ENCODE assay signal across 26 cellular contexts in genomic region chr10:102702742-102703141, GRCh38. TPM values are rescaled to one million over a fixed set of nuclear protein-coding genes. Genes with fewer than 3 reads are reported as not detected.
DNase-seq lines count a peak whose midpoint lies in the region; ATAC-seq, FAIRE-seq and TF ChIP-seq lines count a peak whose summit lies in the region.
"Had no signal": no experiment of that assay in that cellular context is flagged by ENCODE, and none has a peak within 500 bp of the region (broad histone marks: within the 10 kb centered on the region; RNA-seq: fewer than 3 reads in every experiment).

No MANE protein-coding gene starts in this region.

- H3K4me1 ChIP-seq in HEK293 (ENCODE audit: control insufficient read depth, insufficient read depth, low read length), result no peaks in the 10 kb centered on the region
- peaks cover 13% of the 10 kb centered on the region for H3K4me1 ChIP-seq in astrocyte (ENCODE audit: insufficient read depth, low read length)
- no peaks in the 10 kb centered on the region for H3K4me1 ChIP-seq in esophagus muscularis mucosa

- peak; percentile 65 for ATAC-seq in activated CD8-positive, alpha-beta T cell treated with anti-CD3 and anti-CD28 coated beads for 36 hours
- ATAC-seq in activated CD8-positive, alpha-beta T cell treated with anti-CD3 and anti-CD28 coated beads, Interleukin-2, amount 10 ng/mL, durations not matched to agents 7 days and 5 days, result no peak
- peak; percentile 75 for ATAC-seq in stimulated activated effector memory CD8-positive, alpha-beta T cell treated with anti-CD3 and anti-CD28 coated beads, Interleukin-12 subunit alpha, Interleukin-12 subunit beta, amount 100 ng/mL, for 72 hours
- ATAC-seq in GM21515 (IDR thresholded peaks at IDR 0.05; ENCODE audit: unreplicated experiment), result no peak
- ATAC-seq: GM23338, Right ventricle myocardium inferior had no signal

- intact Hi-C loops in activated CD8-positive, alpha-beta T cell treated with anti-CD3 and anti-CD28 coated beads for 36 hours (cut with micrococcal nuclease), result no loop called here
- intact Hi-C loops in esophagus muscularis mucosa (cut with DNase I), result no loop called here

- H3K9ac ChIP-seq in astrocyte (ENCODE audit: low read length), result no peak overlapping the region
- H3K9ac ChIP-seq: KMS-11 had no signal

- CTCF ChIA-PET in activated CD8-positive, alpha-beta T cell treated with anti-CD3 and anti-CD28 coated beads for 36 hours (lab: Charles Lee), result interaction anchor here (1.7 kb wide), 1 partner anchor 27 kb away, joined by 6 read pairs; no protein-coding TSS in a partner anchor
- CTCF ChIA-PET in activated CD8-positive, alpha-beta T cell treated with anti-CD3 and anti-CD28 coated beads, Interleukin-2, amount 10 ng/mL, durations not matched to agents 7 days and 5 days (lab: Charles Lee), result no interaction called here
- CTCF ChIA-PET in HEK293 (lab: Yijun Ruan, JAX), result interaction anchor here (4.3 kb wide), 1 partner anchor 24 kb away, joined by 19 read pairs; no protein-coding TSS in a partner anchor

- peaks cover 26% of the 10 kb centered on the region for H3K4me1 Mint-ChIP-seq in activated CD8-positive, alpha-beta T cell treated with anti-CD3 and anti-CD28 coated beads for 36 hours (ENCODE audit: low read depth)
- H3K4me1 Mint-ChIP-seq in activated CD8-positive, alpha-beta T cell treated with anti-CD3 and anti-CD28 coated beads, Interleukin-2, amount 10 ng/mL, durations not matched to agents 7 days and 5 days (ENCODE audit: low read depth), result peaks cover 11% of the 10 kb centered on the region
- H3K4me1 Mint-ChIP-seq in astrocyte (ENCODE audit: low read depth, unreplicated experiment), result peaks cover 32% of the 10 kb centered on the region
- H3K4me1 Mint-ChIP-seq in stimulated activated effector memory CD8-positive, alpha-beta T cell treated with anti-CD3 and anti-CD28 coated beads, Interleukin-12 subunit alpha, Interleukin-12 subunit beta, amount 100 ng/mL, for 72 hours, result peaks cover 21% of the 10 kb centered on the region
- H3K4me1 Mint-ChIP-seq: GM23338 had no signal

- no peak for TF ChIP-seq EP300 in esophagus muscularis mucosa (IDR thresholded peaks at IDR 0.05)

- H3K4me3 ChIP-seq in HEK293 (ENCODE audit: low read depth, low read length), result no peak overlapping the region
- no peak overlapping the region for H3K4me3 ChIP-seq in astrocyte (ENCODE audit: insufficient read depth, low read depth, low read length)
- H3K4me3 ChIP-seq in esophagus muscularis mucosa, result no peak overlapping the region
- H3K4me3 ChIP-seq: GM23338, SJSA1 had no signal

- WGBS in esophagus muscularis mucosa, result 78% methylated on average over 2 of the region's 2 CpGs

- POLR2A ChIA-PET in activated CD8-positive, alpha-beta T cell treated with anti-CD3 and anti-CD28 coated beads for 36 hours (lab: Charles Lee), result no interaction called here
- POLR2A ChIA-PET in activated CD8-positive, alpha-beta T cell treated with anti-CD3 and anti-CD28 coated beads, Interleukin-2, amount 10 ng/mL, durations not matched to agents 7 days and 5 days (lab: Charles Lee), result no interaction called here
- POLR2A ChIA-PET in HEK293 (lab: Yijun Ruan, JAX), result interaction anchor here (0.7 kb wide), 1 partner anchor 177 kb away, joined by 3 read pairs; no protein-coding TSS in a partner anchor

- no peak overlapping the region for H3K27ac Mint-ChIP-seq in activated CD8-positive, alpha-beta T cell treated with anti-CD3 and anti-CD28 coated beads for 36 hours
- H3K27ac Mint-ChIP-seq in activated CD8-positive, alpha-beta T cell treated with anti-CD3 and anti-CD28 coated beads, Interleukin-2, amount 10 ng/mL, durations not matched to agents 7 days and 5 days, result no peak overlapping the region
- peak overlapping the region; percentile 66 for H3K27ac Mint-ChIP-seq in astrocyte (ENCODE audit: unreplicated experiment)
- H3K27ac Mint-ChIP-seq in stimulated activated effector memory CD8-positive, alpha-beta T cell treated with anti-CD3 and anti-CD28 coated beads, Interleukin-12 subunit alpha, Interleukin-12 subunit beta, amount 100 ng/mL, for 72 hours, result no peak overlapping the region
- H3K27ac Mint-ChIP-seq: GM23338 had no signal

- H3K36me3 ChIP-seq in HEK293 (ENCODE audit: control insufficient read depth in 2 of 2, insufficient read depth in 1 of 2, low read length in 2 of 2) (peaks cover 8 to 22% of the 10 kb centered on the region in 2 experiments; a peak in 2 of 3 replicates), astrocyte (ENCODE audit: insufficient read depth, low read length) (peaks cover 5% of the 10 kb centered on the region), esophagus muscularis mucosa (peaks cover 9 to 33% (median 15%) of the 10 kb centered on the region in 4 donors)

- FAIRE-seq in astrocyte (lab: Jason Lieb, UNC), result no peak
- FAIRE-seq: GM12892, HTR-8/SVneo had no signal

- no peak overlapping the region for H3K4me2 ChIP-seq in astrocyte (ENCODE audit: low read length)
- H3K4me2 ChIP-seq: GM23338, KMS-11 had no signal

- H3K27ac ChIP-seq in HEK293 (ENCODE audit: extremely low read depth, low read depth, low read length), result no peak overlapping the region
- H3K27ac ChIP-seq in astrocyte (ENCODE audit: low read depth, low read length), result no peak overlapping the region
- H3K27ac ChIP-seq in esophagus muscularis mucosa (replicated peaks in 1 of 4), result no peak overlapping the region
- H3K27ac ChIP-seq: C4-2B, KMS-11, SJSA1 had no signal

- TF ChIP-seq CTCF in activated CD8-positive, alpha-beta T cell treated with anti-CD3 and anti-CD28 coated beads for 36 hours (IDR thresholded peaks at IDR 0.05), result no peak
- TF ChIP-seq CTCF in HEK293 (tag by site-specific recombination; IDR thresholded peaks at IDR 0.05), result no peak
- no peak for TF ChIP-seq CTCF in astrocyte (IDR thresholded peaks at IDR 0.05; ENCODE audit: insufficient read depth, low read depth, low read length)
- TF ChIP-seq CTCF in esophagus muscularis mucosa (IDR thresholded peaks at IDR 0.05), result no peak

- no peak overlapping the region for H3K4me3 Mint-ChIP-seq in activated CD8-positive, alpha-beta T cell treated with anti-CD3 and anti-CD28 coated beads for 36 hours
- no peak overlapping the region for H3K4me3 Mint-ChIP-seq in activated CD8-positive, alpha-beta T cell treated with anti-CD3 and anti-CD28 coated beads, Interleukin-2, amount 10 ng/mL, durations not matched to agents 7 days and 5 days
- H3K4me3 Mint-ChIP-seq in astrocyte (ENCODE audit: unreplicated experiment), result peak overlapping the region; percentile 34
- H3K4me3 Mint-ChIP-seq in stimulated activated effector memory CD8-positive, alpha-beta T cell treated with anti-CD3 and anti-CD28 coated beads, Interleukin-12 subunit alpha, Interleukin-12 subunit beta, amount 100 ng/mL, for 72 hours, result no peak overlapping the region
- H3K4me3 Mint-ChIP-seq: CD8-positive, alpha-beta memory T cell; GM23338 had no signal

- H3K27me3 ChIP-seq in astrocyte (ENCODE audit: insufficient read depth, low read length), result no peaks in the 10 kb centered on the region
- no peaks in the 10 kb centered on the region for H3K27me3 ChIP-seq in esophagus muscularis mucosa
- H3K27me3 ChIP-seq: SJSA1 had no signal

- DNase-seq in activated CD8-positive, alpha-beta T cell treated with anti-CD3 and anti-CD28 coated beads for 36 hours, result peak; percentile 24
- no peak for DNase-seq in activated CD8-positive, alpha-beta T cell treated with anti-CD3 and anti-CD28 coated beads, Interleukin-2, amount 10 ng/mL, durations not matched to agents 7 days and 5 days
- peak; percentile 62 for DNase-seq in astrocyte (ENCODE audit: low read depth)
- DNase-seq in stimulated activated effector memory CD8-positive, alpha-beta T cell treated with anti-CD3 and anti-CD28 coated beads, Interleukin-12 subunit alpha, Interleukin-12 subunit beta, amount 100 ng/mL, for 72 hours (ENCODE audit: low spot score in 2 of 2), result no peak
- DNase-seq in inferior parietal cortex (ENCODE audit: extremely low spot score), result no peak
- no peak for DNase-seq in esophagus muscularis mucosa (ENCODE audit: extremely low spot score)
- DNase-seq: Calu3; CD8-positive, alpha-beta memory T cell; DMS153; HCEC 1CT; MV-4-11; NCI-H1694; NCI-H2081; NCI-H2171 treated with DMSO at 0.1 percent for 48 hours; NCI-H446 treated with DMSO at 0.1 percent for 48 hours; NCI-H526 treated with DMSO at 0.1 percent for 48 hours; OCI-M1 had no signal

- H3K27me3 Mint-ChIP-seq in activated CD8-positive, alpha-beta T cell treated with anti-CD3 and anti-CD28 coated beads for 36 hours, result no peaks in the 10 kb centered on the region
- H3K27me3 Mint-ChIP-seq in activated CD8-positive, alpha-beta T cell treated with anti-CD3 and anti-CD28 coated beads, Interleukin-2, amount 10 ng/mL, durations not matched to agents 7 days and 5 days (ENCODE audit: low read depth), result no peaks in the 10 kb centered on the region
- no peaks in the 10 kb centered on the region for H3K27me3 Mint-ChIP-seq in astrocyte (ENCODE audit: low read depth, unreplicated experiment)
- H3K27me3 Mint-ChIP-seq: CD8-positive, alpha-beta memory T cell had no signal

- H3K9me3 ChIP-seq in HEK293 (ENCODE audit: control insufficient read depth, insufficient read depth, low read depth, low read length), result no peaks in the 10 kb centered on the region
- no peaks in the 10 kb centered on the region for H3K9me3 ChIP-seq in astrocyte (ENCODE audit: insufficient read depth, low read depth, low read length)
- no peaks in the 10 kb centered on the region for H3K9me3 ChIP-seq in esophagus muscularis mucosa
- H3K9me3 ChIP-seq: SJSA1 had no signal

- H4K20me1 ChIP-seq in astrocyte (ENCODE audit: insufficient read depth, low read length), result peaks cover 3% of the 10 kb centered on the region

- H3K9me3 Mint-ChIP-seq in activated CD8-positive, alpha-beta T cell treated with anti-CD3 and anti-CD28 coated beads for 36 hours, result no peaks in the 10 kb centered on the region
- no peaks in the 10 kb centered on the region for H3K9me3 Mint-ChIP-seq in activated CD8-positive, alpha-beta T cell treated with anti-CD3 and anti-CD28 coated beads, Interleukin-2, amount 10 ng/mL, durations not matched to agents 7 days and 5 days (ENCODE audit: insufficient read depth)
- H3K9me3 Mint-ChIP-seq in astrocyte (ENCODE audit: unreplicated experiment), result no peaks in the 10 kb centered on the region
- H3K9me3 Mint-ChIP-seq in stimulated activated effector memory CD8-positive, alpha-beta T cell treated with anti-CD3 and anti-CD28 coated beads, Interleukin-12 subunit alpha, Interleukin-12 subunit beta, amount 100 ng/mL, for 72 hours, result no peaks in the 10 kb centered on the region
- H3K9me3 Mint-ChIP-seq: CD8-positive, alpha-beta memory T cell; GM23338 had no signal

- H2AFZ ChIP-seq in astrocyte (ENCODE audit: low read depth, low read length), result no peak overlapping the region
- H2AFZ ChIP-seq: GM23338 had no signal

- peaks cover 21% of the 10 kb centered on the region for H3K36me3 Mint-ChIP-seq in activated CD8-positive, alpha-beta T cell treated with anti-CD3 and anti-CD28 coated beads for 36 hours (ENCODE audit: low read depth)
- H3K36me3 Mint-ChIP-seq in activated CD8-positive, alpha-beta T cell treated with anti-CD3 and anti-CD28 coated beads, Interleukin-2, amount 10 ng/mL, durations not matched to agents 7 days and 5 days (ENCODE audit: low read depth), result peaks cover 9% of the 10 kb centered on the region
- H3K36me3 Mint-ChIP-seq in astrocyte (ENCODE audit: low read depth, unreplicated experiment), result peaks cover 10% of the 10 kb centered on the region
- peaks cover 72% of the 10 kb centered on the region for H3K36me3 Mint-ChIP-seq in stimulated activated effector memory CD8-positive, alpha-beta T cell treated with anti-CD3 and anti-CD28 coated beads, Interleukin-12 subunit alpha, Interleukin-12 subunit beta, amount 100 ng/mL, for 72 hours

- H3K79me2 ChIP-seq in astrocyte (ENCODE audit: insufficient read depth, low read length), result peaks cover 16% of the 10 kb centered on the region

- no peak for TF ChIP-seq POLR2A in esophagus muscularis mucosa (IDR thresholded peaks at IDR 0.05; ENCODE audit: low read depth)

RNA-seq across cellular contexts. Expression of gene ARL3, which starts 11.5 kb away (rescaled TPM):
- total RNA-seq in activated CD8-positive, alpha-beta T cell treated with anti-CD3 and anti-CD28 coated beads for 36 hours, result 1 to 10 TPM; 5.3 to 6.2 TPM
- total RNA-seq in activated CD8-positive, alpha-beta T cell treated with anti-CD3 and anti-CD28 coated beads, Interleukin-2, amount 10 ng/mL, durations not matched to agents 7 days and 5 days, result 1 to 10 TPM; 4.7 to 5.2 TPM
- 16.6 and 18.2 TPM in 2 replicates for total RNA-seq in astrocyte
- total RNA-seq in esophagus muscularis mucosa, result 1 to 10 TPM; 7.9 to 9.8 (median 8.4) TPM

RNA-seq across cellular contexts. Expression of gene SFXN2, which starts 11.7 kb away (rescaled TPM):
- 10 to 100 TPM; 12.8 to 16.3 TPM for total RNA-seq in activated CD8-positive, alpha-beta T cell treated with anti-CD3 and anti-CD28 coated beads for 36 hours
- 10 to 100 TPM; 22.2 TPM for total RNA-seq in activated CD8-positive, alpha-beta T cell treated with anti-CD3 and anti-CD28 coated beads, Interleukin-2, amount 10 ng/mL, durations not matched to agents 7 days and 5 days
- total RNA-seq in astrocyte, result 8.4 and 9.1 TPM in 2 replicates
- 1 to 10 TPM; 1.2 to 4.0 (median 2.9) TPM for total RNA-seq in esophagus muscularis mucosa

RNA-seq across cellular contexts. Expression of gene WBP1L, which starts 41.0 kb away (rescaled TPM):
- total RNA-seq in activated CD8-positive, alpha-beta T cell treated with anti-CD3 and anti-CD28 coated beads for 36 hours, result 10 to 100 TPM; 11.4 to 12.7 TPM
- total RNA-seq in activated CD8-positive, alpha-beta T cell treated with anti-CD3 and anti-CD28 coated beads, Interleukin-2, amount 10 ng/mL, durations not matched to agents 7 days and 5 days, result 10 to 100 TPM; 25.7 to 25.9 TPM
- total RNA-seq in astrocyte, result 73.6 and 75.7 TPM in 2 replicates
- total RNA-seq in esophagus muscularis mucosa, result 100 to 1,000 TPM in 2 of 4 donors, 10 to 100 TPM in 2; 88.5 to 147 (median 112) TPM

RNA-seq across cellular contexts. Expression of gene TRIM8, which starts 58.5 kb away (rescaled TPM):
- total RNA-seq in activated CD8-positive, alpha-beta T cell treated with anti-CD3 and anti-CD28 coated beads for 36 hours, result 10 to 100 TPM; 39.5 to 39.8 TPM
- total RNA-seq in activated CD8-positive, alpha-beta T cell treated with anti-CD3 and anti-CD28 coated beads, Interleukin-2, amount 10 ng/mL, durations not matched to agents 7 days and 5 days, result 10 to 100 TPM; 45.0 to 47.1 TPM
- total RNA-seq in astrocyte (103 and 117 TPM in 2 replicates), esophagus muscularis mucosa (100 to 1,000 TPM; 103 to 170 (median 159) TPM)

Comparison
In these comparisons a context has a peak if more than half of its experiments do, and no peak if none do; other contexts are left out.
1. ATAC-seq: peak in activated CD8-positive, alpha-beta T cell treated with anti-CD3 and anti-CD28 coated beads for 36 hours (single experiment) and stimulated activated effector memory CD8-positive, alpha-beta T cell treated with anti-CD3 and anti-CD28 coated beads, Interleukin-12 subunit alpha, Interleukin-12 subunit beta, amount 100 ng/mL, for 72 hours (single experiment); none in activated CD8-positive, alpha-beta T cell treated with anti-CD3 and anti-CD28 coated beads, Interleukin-2, amount 10 ng/mL, durations not matched to agents 7 days and 5 days (single experiment) and GM21515 (single experiment).
2. DNase-seq: peak in activated CD8-positive, alpha-beta T cell treated with anti-CD3 and anti-CD28 coated beads for 36 hours (single experiment) and astrocyte (single experiment); none in activated CD8-positive, alpha-beta T cell treated with anti-CD3 and anti-CD28 coated beads, Interleukin-2, amount 10 ng/mL, durations not matched to agents 7 days and 5 days (single experiment), stimulated activated effector memory CD8-positive, alpha-beta T cell treated with anti-CD3 and anti-CD28 coated beads, Interleukin-12 subunit alpha, Interleukin-12 subunit beta, amount 100 ng/mL, for 72 hours (0 of 2), inferior parietal cortex (single experiment) and esophagus muscularis mucosa (single experiment).